ENCODE assay signal across 32 cellular contexts in genomic region chr10:95618101-95618500, GRCh38.
"Had no signal": no experiment of that assay in that cellular context is flagged by ENCODE, and none has a peak within 500 bp of the region (broad histone marks: within the 10 kb centered on the region; RNA-seq: fewer than 3 reads in every experiment).

No MANE protein-coding gene starts in this region.

- H3K27ac ChIP-seq: adrenal gland, ascending aorta, breast epithelium, coronary artery, dorsolateral prefrontal cortex had no signal

- H3K9me3 Mint-ChIP-seq: activated CD4-positive, alpha-beta memory T cell treated with anti-CD3 and anti-CD28 coated beads for 36 hours; activated CD4-positive, alpha-beta T cell treated with anti-CD3 and anti-CD28 coated beads, Interleukin-2, amount 10 ng/mL, durations not matched to agents 24 days and 14 days; activated naive CD4-positive, alpha-beta T cell treated with anti-CD3 and anti-CD28 coated beads, Interleukin-2, amount 50 U/mL, for 24 hours; activated naive CD8-positive, alpha-beta T cell treated with anti-CD3 and anti-CD28 coated beads for 36 hours; activated naive CD8-positive, alpha-beta T cell treated with anti-CD3 and anti-CD28 coated beads, Interleukin-2, amount 50 U/mL, for 24 hours; activated T-helper 1 cell treated with anti-CD3 and anti-CD28 coated beads, Interleukin-12 subunit alpha, Interleukin-12 subunit beta, Interleukin-2, Interleukin-4 antibody, amounts not matched to agents 30 ng/mL and 10 ng/mL and 1 ng/mL, durations not matched to agents 14 hours and 24 hours and 36 hours; activated T-helper 2 cell treated with anti-CD3 and anti-CD28 coated beads, Interferon-gamma antibody, Interleukin-2, Interleukin-4, amounts not matched to agents 10 μg/mL and 5 μg/mL and 100 μg/mL, durations not matched to agents 14 hours and 24 hours and 36 hours; central memory CD8-positive, alpha-beta T cell; dendritic cell treated with granulocyte-macrophage colony-stimulating factor and Interleukin-4, amounts not matched to agents 40 ng/mL and 50 ng/mL, for 4 days; T-helper 2 cell treated with Interferon-gamma antibody and Interleukin-4, amounts not matched to agents 5 μg/mL and 100 μg/mL, for 36 hours had no signal

- H3K9me3 ChIP-seq: adrenal gland, ascending aorta, breast epithelium had no signal

- DNase-seq: activated CD4-positive, alpha-beta memory T cell treated with anti-CD3 and anti-CD28 coated beads for 36 hours; activated CD4-positive, alpha-beta T cell treated with anti-CD3 and anti-CD28 coated beads for 36 hours; activated CD4-positive, alpha-beta T cell treated with anti-CD3 and anti-CD28 coated beads, Interleukin-2, amount 10 ng/mL, durations not matched to agents 24 days and 14 days; activated CD4-positive, CD25-positive, alpha-beta regulatory T cell; activated CD4-positive, CD25-positive, alpha-beta regulatory T cell treated with anti-CD3 and anti-CD28 coated beads, Interleukin-2, amount 50 U/mL, for 72 hours; activated CD8-positive, alpha-beta memory T cell treated with anti-CD3 and anti-CD28 coated beads, Interleukin-2, amount 10 ng/mL, durations not matched to agents 7 days and 5 days; activated CD8-positive, alpha-beta memory T cell treated with anti-CD3 and anti-CD28 coated beads, Interleukin-2, amount 50 U/mL, for 4 hours; activated CD8-positive, alpha-beta T cell treated with anti-CD3 and anti-CD28 coated beads, Interleukin-2, amount 10 ng/mL, durations not matched to agents 7 days and 5 days; activated effector memory CD4-positive, alpha-beta T cell treated with anti-CD3 and anti-CD28 coated beads, Interleukin-2, amount 50 U/mL, for 16 hours; activated naive CD4-positive, alpha-beta T cell treated with anti-CD3 and anti-CD28 coated beads for 36 hours; activated naive CD8-positive, alpha-beta T cell treated with anti-CD3 and anti-CD28 coated beads for 36 hours; activated naive CD8-positive, alpha-beta T cell treated with anti-CD3 and anti-CD28 coated beads, Interleukin-2, amount 50 U/mL, for 24 hours; activated T-cell treated with anti-CD3 and anti-CD28 coated beads, Interleukin-2, amount 50 U/mL, for 1 hour; activated T-cell treated with anti-CD3 and anti-CD28 coated beads, Interleukin-2, amount 50 U/mL, for 48 hours; adrenal gland; dorsolateral prefrontal cortex; effector memory CD4-positive, alpha-beta T cell; endodermal cell; foreskin fibroblast; T-helper 1 cell; T-helper 17 cell; T1000 had no signal

- H3K4me1 Mint-ChIP-seq: activated CD4-positive, alpha-beta T cell treated with anti-CD3 and anti-CD28 coated beads for 36 hours; activated CD4-positive, alpha-beta T cell treated with anti-CD3 and anti-CD28 coated beads, Interleukin-2, amount 10 ng/mL, durations not matched to agents 24 days and 14 days; activated CD8-positive, alpha-beta memory T cell treated with anti-CD3 and anti-CD28 coated beads, Interleukin-2, amount 10 ng/mL, durations not matched to agents 7 days and 5 days; activated naive CD4-positive, alpha-beta T cell treated with anti-CD3 and anti-CD28 coated beads, Interleukin-2, amount 50 U/mL, for 24 hours; activated naive CD8-positive, alpha-beta T cell treated with anti-CD3 and anti-CD28 coated beads for 36 hours; activated naive CD8-positive, alpha-beta T cell treated with anti-CD3 and anti-CD28 coated beads, Interleukin-2, amount 50 U/mL, for 24 hours; brain; central memory CD8-positive, alpha-beta T cell; endodermal cell; T-helper 17 cell had no signal

- H3K4me3 ChIP-seq: adrenal gland, ascending aorta, breast epithelium, coronary artery, dorsolateral prefrontal cortex had no signal

- H3K4me1 ChIP-seq: adrenal gland, ascending aorta, breast epithelium had no signal

- H3K27me3 Mint-ChIP-seq: activated CD4-positive, alpha-beta memory T cell treated with anti-CD3 and anti-CD28 coated beads for 36 hours; activated CD4-positive, alpha-beta T cell treated with anti-CD3 and anti-CD28 coated beads for 36 hours; activated CD4-positive, alpha-beta T cell treated with anti-CD3 and anti-CD28 coated beads, Interleukin-2, amount 10 ng/mL, durations not matched to agents 24 days and 14 days; activated CD8-positive, alpha-beta memory T cell treated with anti-CD3 and anti-CD28 coated beads, Interleukin-2, amount 10 ng/mL, durations not matched to agents 7 days and 5 days; activated naive CD4-positive, alpha-beta T cell treated with anti-CD3 and anti-CD28 coated beads, Interleukin-2, amount 50 U/mL, for 24 hours; activated naive CD8-positive, alpha-beta T cell treated with anti-CD3 and anti-CD28 coated beads for 36 hours; activated naive CD8-positive, alpha-beta T cell treated with anti-CD3 and anti-CD28 coated beads, Interleukin-2, amount 50 U/mL, for 24 hours; brain; central memory CD8-positive, alpha-beta T cell; dendritic cell treated with granulocyte-macrophage colony-stimulating factor and Interleukin-4, amounts not matched to agents 40 ng/mL and 50 ng/mL, for 4 days; T-helper 17 cell had no signal

- H3K27ac Mint-ChIP-seq: activated CD4-positive, alpha-beta memory T cell treated with anti-CD3 and anti-CD28 coated beads for 36 hours; activated CD4-positive, alpha-beta T cell treated with anti-CD3 and anti-CD28 coated beads for 36 hours; activated CD4-positive, alpha-beta T cell treated with anti-CD3 and anti-CD28 coated beads, Interleukin-2, amount 10 ng/mL, durations not matched to agents 24 days and 14 days; activated CD8-positive, alpha-beta memory T cell treated with anti-CD3 and anti-CD28 coated beads, Interleukin-2, amount 10 ng/mL, durations not matched to agents 7 days and 5 days; activated CD8-positive, alpha-beta T cell treated with anti-CD3 and anti-CD28 coated beads, Interleukin-2, amount 10 ng/mL, durations not matched to agents 7 days and 5 days; activated naive CD4-positive, alpha-beta T cell treated with anti-CD3 and anti-CD28 coated beads for 36 hours; activated naive CD4-positive, alpha-beta T cell treated with anti-CD3 and anti-CD28 coated beads, Interleukin-2, amount 50 U/mL, for 24 hours; activated naive CD8-positive, alpha-beta T cell treated with anti-CD3 and anti-CD28 coated beads for 36 hours; activated naive CD8-positive, alpha-beta T cell treated with anti-CD3 and anti-CD28 coated beads, Interleukin-2, amount 50 U/mL, for 24 hours; activated T-helper 1 cell treated with anti-CD3 and anti-CD28 coated beads, Interleukin-12 subunit alpha, Interleukin-12 subunit beta, Interleukin-2, Interleukin-4 antibody, amounts not matched to agents 30 ng/mL and 10 ng/mL and 1 ng/mL, durations not matched to agents 14 hours and 24 hours and 36 hours; activated T-helper 2 cell treated with anti-CD3 and anti-CD28 coated beads, Interferon-gamma antibody, Interleukin-2, Interleukin-4, amounts not matched to agents 10 μg/mL and 5 μg/mL and 100 μg/mL, durations not matched to agents 14 hours and 24 hours and 36 hours; brain; dendritic cell treated with granulocyte-macrophage colony-stimulating factor and Interleukin-4, amounts not matched to agents 40 ng/mL and 50 ng/mL, for 4 days; endodermal cell; T-helper 17 cell; T-helper 2 cell treated with Interferon-gamma antibody and Interleukin-4, amounts not matched to agents 5 μg/mL and 100 μg/mL, for 36 hours had no signal

- H3K4me3 Mint-ChIP-seq: activated CD4-positive, alpha-beta memory T cell treated with anti-CD3 and anti-CD28 coated beads for 36 hours; activated CD4-positive, alpha-beta T cell treated with anti-CD3 and anti-CD28 coated beads for 36 hours; activated CD4-positive, alpha-beta T cell treated with anti-CD3 and anti-CD28 coated beads, Interleukin-2, amount 10 ng/mL, durations not matched to agents 24 days and 14 days; activated CD8-positive, alpha-beta memory T cell treated with anti-CD3 and anti-CD28 coated beads, Interleukin-2, amount 10 ng/mL, durations not matched to agents 7 days and 5 days; activated CD8-positive, alpha-beta T cell treated with anti-CD3 and anti-CD28 coated beads, Interleukin-2, amount 10 ng/mL, durations not matched to agents 7 days and 5 days; activated naive CD4-positive, alpha-beta T cell treated with anti-CD3 and anti-CD28 coated beads for 36 hours; activated naive CD4-positive, alpha-beta T cell treated with anti-CD3 and anti-CD28 coated beads, Interleukin-2, amount 50 U/mL, for 24 hours; activated naive CD8-positive, alpha-beta T cell treated with anti-CD3 and anti-CD28 coated beads for 36 hours; activated naive CD8-positive, alpha-beta T cell treated with anti-CD3 and anti-CD28 coated beads, Interleukin-2, amount 50 U/mL, for 24 hours; activated T-helper 1 cell treated with anti-CD3 and anti-CD28 coated beads, Interleukin-12 subunit alpha, Interleukin-12 subunit beta, Interleukin-2, Interleukin-4 antibody, amounts not matched to agents 30 ng/mL and 10 ng/mL and 1 ng/mL, durations not matched to agents 14 hours and 24 hours and 36 hours; brain; central memory CD8-positive, alpha-beta T cell; dendritic cell treated with granulocyte-macrophage colony-stimulating factor and Interleukin-4, amounts not matched to agents 40 ng/mL and 50 ng/mL, for 4 days; endodermal cell; T-helper 17 cell; T-helper 2 cell treated with Interferon-gamma antibody and Interleukin-4, amounts not matched to agents 5 μg/mL and 100 μg/mL, for 36 hours had no signal

- H3K27me3 ChIP-seq: adrenal gland, ascending aorta, breast epithelium, dorsolateral prefrontal cortex had no signal
